In genomic region chr3:48465531-48466378, GRCh38 we compare ENCODE assay signal across 8 cellular contexts. TPM values are rescaled to one million over a fixed set of nuclear protein-coding genes. Genes with fewer than 3 reads are reported as not detected.
DNase-seq lines count a peak whose midpoint lies in the region; ATAC-seq, FAIRE-seq and TF ChIP-seq lines count a peak whose summit lies in the region.

No MANE protein-coding gene starts in this region.

- no peaks in the 10 kb centered on the region for H3K27me3 ChIP-seq in astrocyte (ENCODE audit: insufficient read depth, low read length)
- H3K27me3 ChIP-seq in right cardiac atrium (ENCODE audit: control insufficient read depth, insufficient read depth): no peaks in the 10 kb centered on the region
- no peaks in the 10 kb centered on the region for H3K27me3 ChIP-seq in psoas muscle (ENCODE audit: insufficient read depth in 3 of 3, low read length in 2 of 3)
- no peaks in the 10 kb centered on the region for H3K27me3 ChIP-seq in vagina

- H3K4me1 Mint-ChIP-seq in HFFc6 (ENCODE audit: low read depth) (peaks cover 53% of the 10 kb centered on the region), astrocyte (ENCODE audit: low read depth, unreplicated experiment) (peaks cover 14% of the 10 kb centered on the region)
- peaks cover 35% of the 10 kb centered on the region for H3K4me1 Mint-ChIP-seq in T-helper 2 cell treated with Interferon-gamma antibody and Interleukin-4, amounts not matched to agents 5 μg/mL and 100 μg/mL, for 36 hours (ENCODE audit: low read depth)

- H3K9ac ChIP-seq in astrocyte (ENCODE audit: low read length): peak overlapping the region; percentile 97

- H3K9me3 ChIP-seq in astrocyte (ENCODE audit: insufficient read depth, low read depth, low read length) (no peaks in the 10 kb centered on the region), right cardiac atrium (ENCODE audit: control insufficient read depth, low read length) (no peaks in the 10 kb centered on the region), psoas muscle (no peaks in the 10 kb centered on the region), vagina (no peaks in the 10 kb centered on the region)

- H4K20me1 ChIP-seq in astrocyte (ENCODE audit: insufficient read depth, low read length): peaks cover 14% of the 10 kb centered on the region

- peaks cover 46% of the 10 kb centered on the region for H3K79me2 ChIP-seq in astrocyte (ENCODE audit: insufficient read depth, low read length)

- H3K27ac Mint-ChIP-seq in HFFc6: peak overlapping the region; percentile 100
- peak overlapping the region; percentile 97 for H3K27ac Mint-ChIP-seq in T-helper 2 cell treated with Interferon-gamma antibody and Interleukin-4, amounts not matched to agents 5 μg/mL and 100 μg/mL, for 36 hours
- H3K27ac Mint-ChIP-seq in astrocyte (ENCODE audit: unreplicated experiment): peak overlapping the region; percentile 94

- H3K4me3 Mint-ChIP-seq in HFFc6: peak overlapping the region; percentile 87
- H3K4me3 Mint-ChIP-seq in T-helper 2 cell treated with Interferon-gamma antibody and Interleukin-4, amounts not matched to agents 5 μg/mL and 100 μg/mL, for 36 hours: peak overlapping the region; percentile 96
- peak overlapping the region; percentile 31 for H3K4me3 Mint-ChIP-seq in astrocyte (ENCODE audit: unreplicated experiment)

- peak in 1 of 2 donors; percentile 83 for TF ChIP-seq POLR2A in vagina (IDR thresholded peaks at IDR 0.05)

- H3K4me2 ChIP-seq in astrocyte (ENCODE audit: low read length): peak overlapping the region; percentile 87

- FAIRE-seq in astrocyte (lab: Jason Lieb, UNC): peak; percentile 98

- H3K9me3 Mint-ChIP-seq in HFFc6 (no peaks in the 10 kb centered on the region), astrocyte (ENCODE audit: unreplicated experiment) (no peaks in the 10 kb centered on the region)
- H3K9me3 Mint-ChIP-seq in T-helper 2 cell treated with Interferon-gamma antibody and Interleukin-4, amounts not matched to agents 5 μg/mL and 100 μg/mL, for 36 hours: no peaks in the 10 kb centered on the region

- peak overlapping the region; percentile 49 for H2AFZ ChIP-seq in astrocyte (ENCODE audit: low read depth, low read length)

- H3K36me3 Mint-ChIP-seq in HFFc6 (ENCODE audit: low read depth) (peaks cover 19% of the 10 kb centered on the region), astrocyte (ENCODE audit: low read depth, unreplicated experiment) (peaks cover 19% of the 10 kb centered on the region)
- peaks cover 53% of the 10 kb centered on the region for H3K36me3 Mint-ChIP-seq in T-helper 2 cell treated with Interferon-gamma antibody and Interleukin-4, amounts not matched to agents 5 μg/mL and 100 μg/mL, for 36 hours (ENCODE audit: low read depth)

- 4% methylated on average over 21 of the region's 21 CpGs for WGBS in right cardiac atrium
- 0 to 1% (median 1%) methylated on average over 15 to 21 of the region's 21 CpGs for WGBS in psoas muscle, 3 donors

- TF ChIP-seq CTCF in GM10266 (IDR thresholded peaks at IDR 0.05; ENCODE audit: control insufficient read depth, insufficient read depth, low read depth, missing control alignments) (peak; percentile 60), HFFc6 (IDR thresholded peaks at IDR 0.05) (peak; percentile 82), astrocyte (IDR thresholded peaks at IDR 0.05; ENCODE audit: insufficient read depth, low read depth, low read length) (peak; percentile 45), psoas muscle (IDR thresholded peaks at IDR 0.05) (peak; percentile 79), vagina (IDR thresholded peaks at IDR 0.05) (peak; percentile 68 to 96 (median 79))

- peak; percentile 96 for ATAC-seq in right cardiac atrium
- ATAC-seq in psoas muscle: peak; percentile 92 to 93 (median 93)

- H3K4me1 ChIP-seq in astrocyte (ENCODE audit: insufficient read depth, low read length) (peaks cover 26% of the 10 kb centered on the region), right cardiac atrium (ENCODE audit: control insufficient read depth, insufficient read depth, low read length) (peaks cover 5% of the 10 kb centered on the region), psoas muscle (peaks cover 34% of the 10 kb centered on the region), vagina (peaks cover 59% of the 10 kb centered on the region)

- H3K27ac ChIP-seq in astrocyte (ENCODE audit: low read depth, low read length): peak overlapping the region; percentile 100
- H3K27ac ChIP-seq in right cardiac atrium (ENCODE audit: low read length): peak overlapping the region; percentile 98
- peak overlapping the region; percentile 99 for H3K27ac ChIP-seq in psoas muscle
- H3K27ac ChIP-seq in vagina: peak overlapping the region; percentile 100

- H3K36me3 ChIP-seq in astrocyte (ENCODE audit: insufficient read depth, low read length) (peaks cover 16% of the 10 kb centered on the region), psoas muscle (ENCODE audit: insufficient read depth in 1 of 2, low read depth in 1 of 2) (peaks cover 2 to 33% of the 10 kb centered on the region in 2 donors), vagina (peaks cover 0 to 31% of the 10 kb centered on the region in 2 donors)

- DNase-seq in GM10266 (ENCODE audit: extremely low spot score) (peak; percentile 83), HFFc6 (peak; percentile 100), NCI-H1048 (lab: John Stamatoyannopoulos, UW) (peak; percentile 83), astrocyte (ENCODE audit: low read depth) (peak; percentile 100), right cardiac atrium (peak; percentile 98), psoas muscle (peak; percentile 97 to 98), vagina (ENCODE audit: extremely low spot score in 2 of 2) (peak in 1 of 2 donors; percentile 100)
- peak; percentile 85 for DNase-seq in T-helper 2 cell treated with Interferon-gamma antibody and Interleukin-4, amounts not matched to agents 5 μg/mL and 100 μg/mL, for 36 hours (ENCODE audit: low spot score)

- H3K4me3 ChIP-seq in astrocyte (ENCODE audit: insufficient read depth, low read depth, low read length): peak overlapping the region; percentile 61
- H3K4me3 ChIP-seq in right cardiac atrium (ENCODE audit: low read length): peak overlapping the region; percentile 54
- peak overlapping the region; percentile 77 for H3K4me3 ChIP-seq in psoas muscle
- H3K4me3 ChIP-seq in vagina: peak overlapping the region; percentile 46 to 60

- intact Hi-C loops in right cardiac atrium (cut with DNase I): loop anchor here (2.0 to 5.0 kb wide), 4 partner anchors 37 to 83 kb away; partner anchors contain the start of gene SHISA5 (in 2 of the 4)
- intact Hi-C loops in psoas muscle (cut with DNase I): loop anchor here (1.0 to 10.0 kb wide), 5 partner anchors 39 to 219 kb away; partner anchors contain the start of genes NCKIPSD (in 1 of the 2) and SHISA5 (in 1 of the 2)
- intact Hi-C loops in vagina (cut with DNase I): loop anchor here (2.0 kb wide), 2 partner anchors 39 to 83 kb away; partner anchors contain the start of gene SHISA5

- H3K27me3 Mint-ChIP-seq in HFFc6 (ENCODE audit: insufficient read depth): peaks cover 3% of the 10 kb centered on the region
- no peaks in the 10 kb centered on the region for H3K27me3 Mint-ChIP-seq in T-helper 2 cell treated with Interferon-gamma antibody and Interleukin-4, amounts not matched to agents 5 μg/mL and 100 μg/mL, for 36 hours (ENCODE audit: low read depth)
- H3K27me3 Mint-ChIP-seq in astrocyte (ENCODE audit: low read depth, unreplicated experiment): no peaks in the 10 kb centered on the region

RNA-seq across cellular contexts. Expression of gene ATRIP, which starts 19.2 kb away (rescaled TPM):
- total RNA-seq in HFFc6 (2021; fragmentation: NEBNext Ultra II Directional; extraction: Animal tissue kit (Norgen Biotek cat#: 25700)): 10 to 100 TPM in 1 of 6 experiments, 1 to 10 TPM in 5; 7.0 to 10.5 (median 8.2) TPM
- total RNA-seq in astrocyte (6.2 and 6.6 TPM in 2 replicates), right cardiac atrium (1 to 10 TPM; 4.0 to 5.2 (median 4.3) TPM), psoas muscle (1 to 10 TPM; 4.4 to 5.6 (median 5.2) TPM), vagina (13.8 TPM)
- polyA plus RNA-seq in right cardiac atrium (3.5 TPM), psoas muscle (1 to 10 TPM; 3.7 to 4.5 (median 3.9) TPM)

RNA-seq across cellular contexts. Expression of gene TMA7, which starts 25.7 kb away (rescaled TPM):
- 100 to 1,000 TPM; 213 to 341 (median 280) TPM for total RNA-seq in HFFc6 (2021; fragmentation: NEBNext Ultra II Directional; extraction: Animal tissue kit (Norgen Biotek cat#: 25700))
- total RNA-seq in astrocyte (252 and 272 TPM in 2 replicates), right cardiac atrium (100 to 1,000 TPM; 187 to 270 (median 216) TPM), psoas muscle (100 to 1,000 TPM; 156 to 218 (median 185) TPM), vagina (251 TPM)
- polyA plus RNA-seq in right cardiac atrium (526 TPM), psoas muscle (100 to 1,000 TPM; 295 to 342 (median 332) TPM)

RNA-seq across cellular contexts. Expression of gene CCDC51, which starts 25.8 kb away (rescaled TPM):
- 10 to 100 TPM; 10.1 to 15.3 (median 12.5) TPM for total RNA-seq in HFFc6 (2021; fragmentation: NEBNext Ultra II Directional; extraction: Animal tissue kit (Norgen Biotek cat#: 25700))
- 16.4 and 16.5 TPM in 2 replicates for total RNA-seq in astrocyte
- total RNA-seq in right cardiac atrium: 10 to 100 TPM in 3 of 4 donors, 1 to 10 TPM in 1; 8.7 to 11.5 (median 11.1) TPM
- 11.2 TPM for polyA plus RNA-seq in right cardiac atrium
- 1 to 10 TPM; 5.3 to 9.5 (median 5.4) TPM for total RNA-seq in psoas muscle
- polyA plus RNA-seq in psoas muscle: 10 to 100 TPM in 2 of 3 donors, 1 to 10 TPM in 1; 7.7 to 19.6 (median 16.5) TPM
- 11.5 TPM for total RNA-seq in vagina

RNA-seq across cellular contexts. Expression of gene PLXNB1, which starts 35.9 kb away (rescaled TPM):
- 10 to 100 TPM; 11.1 to 15.5 (median 12.8) TPM for total RNA-seq in HFFc6 (2021; fragmentation: NEBNext Ultra II Directional; extraction: Animal tissue kit (Norgen Biotek cat#: 25700))
- total RNA-seq in astrocyte: 42.0 and 59.2 TPM in 2 replicates
- total RNA-seq in right cardiac atrium: 10 to 100 TPM; 49.4 to 84.5 (median 55.0) TPM
- 52.7 TPM for polyA plus RNA-seq in right cardiac atrium
- 1 to 10 TPM; 2.5 to 3.9 (median 2.8) TPM for total RNA-seq in psoas muscle
- polyA plus RNA-seq in psoas muscle: 1 to 10 TPM; 2.3 to 6.1 (median 2.5) TPM
- 257 TPM for total RNA-seq in vagina

RNA-seq across cellular contexts. Expression of gene SHISA5, which starts 38.2 kb away (rescaled TPM):
- total RNA-seq in HFFc6 (2021; fragmentation: NEBNext Ultra II Directional; extraction: Animal tissue kit (Norgen Biotek cat#: 25700)): 100 to 1,000 TPM; 266 to 286 (median 277) TPM
- total RNA-seq in astrocyte (333 and 346 TPM in 2 replicates), right cardiac atrium (10 to 100 TPM; 72.9 to 93.1 (median 76.2) TPM), psoas muscle (10 to 100 TPM; 23.9 to 34.7 (median 28.7) TPM), vagina (133 TPM)
- polyA plus RNA-seq in right cardiac atrium (57.0 TPM), psoas muscle (10 to 100 TPM; 16.9 to 24.3 (median 23.1) TPM)

Comparison
In these comparisons a context has a peak if more than half of its experiments do, and no peak if none do; other contexts are left out.
1. H3K4me3 Mint-ChIP-seq: peak in every context shown above with its lines; median percentile 96 in T-helper 2 cell treated with Interferon-gamma antibody and Interleukin-4, amounts not matched to agents 5 μg/mL and 100 μg/mL, for 36 hours; 87 in HFFc6; 31 in astrocyte.